ENCODE assay signal across 14 cellular contexts in the genomic region with DNA sequence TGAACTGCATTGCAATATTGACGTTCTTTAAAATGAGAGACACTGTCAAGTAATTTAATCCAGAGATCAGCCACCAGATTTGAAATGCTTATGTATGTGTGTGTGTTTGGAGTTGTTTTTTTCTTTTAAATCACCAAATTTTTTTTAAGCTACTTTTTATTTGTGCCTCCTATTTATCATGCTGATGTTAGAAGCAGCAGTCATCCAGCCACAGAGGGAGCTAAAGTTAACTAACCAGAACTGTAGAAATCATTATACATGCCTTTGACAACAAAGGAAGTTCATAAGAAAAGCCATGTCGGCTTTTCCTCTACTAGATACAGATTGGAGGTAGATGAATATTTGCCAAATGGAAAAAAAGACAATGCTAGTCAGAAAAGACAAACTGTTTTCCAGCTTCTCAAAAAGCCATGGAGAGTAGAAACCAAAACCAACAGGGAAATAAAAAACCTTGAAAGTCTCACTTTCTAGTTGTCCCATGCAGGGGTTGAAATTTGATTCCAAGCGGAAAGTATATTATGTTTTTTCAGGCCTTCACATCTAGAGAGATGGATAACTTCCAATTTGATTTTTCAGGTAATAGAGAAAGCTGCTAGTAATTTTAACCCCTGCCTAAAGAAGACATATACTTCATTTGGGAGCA. TPM values are rescaled to one million over a fixed set of nuclear protein-coding genes. Genes with fewer than 3 reads are reported as not detected.
A peak's percentile ranks its signal among the peaks of the same experiment; 100 is the strongest.
DNase-seq lines count a peak whose midpoint lies in the region; ATAC-seq, FAIRE-seq and TF ChIP-seq lines count a peak whose summit lies in the region.
"Had no signal": no experiment of that assay in that cellular context is flagged by ENCODE, and none has a peak within 500 bp of the region (broad histone marks: within the 10 kb centered on the region; RNA-seq: fewer than 3 reads in every experiment).

No MANE protein-coding gene starts in this region.

- no peak overlapping the region for H2AFZ ChIP-seq in HepG2 (ENCODE audit: low read length)

- no peaks in the 10 kb centered on the region for H3K9me3 Mint-ChIP-seq in type B pancreatic cell

- no TSS peak for BruUV-seq in HepG2 (replicated peaks; lab: Mats Ljungman, UMichigan)

- 72% methylated on average over 3 of the region's 3 CpGs for WGBS in HepG2 (ENCODE audit: low lambda C conversion rate)
- 57% methylated on average over 3 of the region's 3 CpGs for WGBS in right lobe of liver (ENCODE audit: insufficient coverage, low coverage, low lambda C conversion rate, missing lambda C conversion rate)
- 75 to 77% methylated on average over 3 of the region's 3 CpGs for WGBS in transverse colon (ENCODE audit: low coverage in 1 of 2), 2 donors

- peaks cover 21% of the 10 kb centered on the region for H4K20me1 ChIP-seq in HepG2 (ENCODE audit: insufficient read depth, low read length)

- H3K9ac ChIP-seq in HepG2 (ENCODE audit: insufficient read depth, low read depth, low read length) (no peak overlapping the region), endocrine pancreas (ENCODE audit: control insufficient read depth, insufficient read depth, low read length) (no peak overlapping the region)
- H3K9ac ChIP-seq: BLaER1 treated with 17β-estradiol and CSF1 and Interleukin-3, amounts not matched to agents 10 nM and 100 nM had no signal

- no peak for FAIRE-seq in HepG2 (lab: Jason Lieb, UNC)
- FAIRE-seq: GM19239 had no signal

- peak overlapping the region; percentile 13 for H3K4me3 Mint-ChIP-seq in type B pancreatic cell

- H3K9me3 ChIP-seq in HepG2 (ENCODE audit: low read length) (no peaks in the 10 kb centered on the region), right lobe of liver (no peaks in the 10 kb centered on the region), endocrine pancreas (ENCODE audit: control insufficient read depth, low read length) (no peaks in the 10 kb centered on the region), transverse colon (no peaks in the 10 kb centered on the region), WERI-Rb-1 (ENCODE audit: severe bottlenecking) (no peaks in the 10 kb centered on the region)
- H3K9me3 ChIP-seq: BLaER1 treated with 17β-estradiol and CSF1 and Interleukin-3, amounts not matched to agents 10 nM and 100 nM; mucosa of descending colon had no signal

- H3K27ac ChIP-seq in HepG2 (ENCODE audit: extremely low read length, insufficient read depth, low read length): no peak overlapping the region
- H3K27ac ChIP-seq in right lobe of liver: no peak overlapping the region
- no peak overlapping the region for H3K27ac ChIP-seq in transverse colon
- H3K27ac ChIP-seq in WERI-Rb-1: no peak overlapping the region
- H3K27ac ChIP-seq: BLaER1 treated with 17β-estradiol and CSF1 and Interleukin-3, amounts not matched to agents 10 nM and 100 nM; upper lobe of left lung had no signal

- H3K4me3 ChIP-seq in HepG2 (replicated peaks in 1 of 3; ENCODE audit: insufficient read depth in 1 of 3, low read depth in 2 of 3, low read length in 3 of 3) (no peak overlapping the region), right lobe of liver (no peak overlapping the region), LNCaP clone FGC (ENCODE audit: low read depth, low read length) (peak overlapping the region; percentile 29), endocrine pancreas (ENCODE audit: control insufficient read depth, insufficient read depth, low read length) (peak overlapping the region; percentile 66), transverse colon (no peak overlapping the region), WERI-Rb-1 (ENCODE audit: low read depth, low read length) (no peak overlapping the region)
- H3K4me3 ChIP-seq: BLaER1 treated with 17β-estradiol and CSF1 and Interleukin-3, amounts not matched to agents 10 nM and 100 nM; mucosa of descending colon; upper lobe of left lung had no signal

- intact Hi-C loops in HepG2 (cut with micrococcal nuclease; ENCODE audit: unreplicated experiment) (loop anchor here (1.0 kb wide), 1 partner anchor 26 kb away; no protein-coding TSS in a partner anchor), right lobe of liver (cut with DNase I) (no loop called here), transverse colon (cut with DNase I; ENCODE audit: low total_unique reads) (no loop called here)

- POLR2A ChIA-PET in HepG2 (lab: Yijun Ruan, JAX): interaction anchor here (1.2 kb wide), 1 partner anchor 11 kb away, joined by 4 read pairs; no protein-coding TSS in a partner anchor

- TF ChIP-seq POLR2A in HepG2 (IDR thresholded peaks at IDR 0.05; ENCODE audit: insufficient read depth in 1 of 2, low read depth in 2 of 2, low read length in 2 of 2): no peak
- no peak for TF ChIP-seq POLR2A in right lobe of liver (IDR thresholded peaks at IDR 0.05)
- no peak for TF ChIP-seq POLR2A in transverse colon (IDR thresholded peaks at IDR 0.05)

- TF ChIP-seq RAD21 in HepG2 (CRISPR knock-in tag; IDR thresholded peaks at IDR 0.05): no peak

- H3K79me2 ChIP-seq in HepG2 (ENCODE audit: insufficient read depth, low read length): peaks cover 56% of the 10 kb centered on the region

- 0 out of 2 replicates have a peak, but pooled peaks have one; percentile 12 for TF ChIP-seq CTCF in HepG2 (CRISPR knock-in tag; IDR thresholded peaks at IDR 0.05)
- no peak for TF ChIP-seq CTCF in right lobe of liver (IDR thresholded peaks at IDR 0.05)
- peak; percentile 41 for TF ChIP-seq CTCF in LNCaP clone FGC (IDR thresholded peaks at IDR 0.05; ENCODE audit: control insufficient read depth, extremely low read depth, insufficient read depth)
- TF ChIP-seq CTCF in type B pancreatic cell (conservative IDR thresholded peaks at IDR 0.05): no peak
- no peak for TF ChIP-seq CTCF in transverse colon (IDR thresholded peaks at IDR 0.05)
- no peak for TF ChIP-seq CTCF in WERI-Rb-1 (IDR thresholded peaks at IDR 0.05; ENCODE audit: low read depth, low read length)

- DNase-seq in HepG2 (ENCODE audit: low spot score): no peak
- no peak for DNase-seq in right lobe of liver
- DNase-seq in LNCaP clone FGC (ENCODE audit: low read depth): no peak
- DNase-seq in type B pancreatic cell (ENCODE audit: extremely low spot score, unreplicated experiment): no peak
- no peak for DNase-seq in transverse colon
- DNase-seq in WERI-Rb-1: no peak
- DNase-seq in GOT3 (lab: John Stamatoyannopoulos, UW): no peak
- DNase-seq: amniotic stem cell, hypothalamus, mucosa of descending colon, upper lobe of left lung had no signal

- H3K36me3 ChIP-seq in HepG2 (replicated peaks in 1 of 2; ENCODE audit: control insufficient read depth in 1 of 2, insufficient read depth in 2 of 2, low read length in 2 of 2) (no peaks in the 10 kb centered on the region), right lobe of liver (no peaks in the 10 kb centered on the region), endocrine pancreas (ENCODE audit: control insufficient read depth, insufficient read depth, low read length) (no peaks in the 10 kb centered on the region), transverse colon (no peaks in the 10 kb centered on the region), WERI-Rb-1 (peaks cover 22% of the 10 kb centered on the region)
- H3K36me3 ChIP-seq: BLaER1 treated with 17β-estradiol and CSF1 and Interleukin-3, amounts not matched to agents 10 nM and 100 nM; upper lobe of left lung had no signal

- H3K27me3 ChIP-seq in HepG2 (ENCODE audit: control insufficient read depth in 1 of 2, insufficient read depth in 2 of 2, low read length in 2 of 2): no peaks in the 10 kb centered on the region; a peak in 1 of 5 replicates
- no peaks in the 10 kb centered on the region for H3K27me3 ChIP-seq in right lobe of liver
- no peaks in the 10 kb centered on the region for H3K27me3 ChIP-seq in endocrine pancreas (ENCODE audit: control insufficient read depth, insufficient read depth, low read length)
- H3K27me3 ChIP-seq in transverse colon: no peaks in the 10 kb centered on the region
- no peaks in the 10 kb centered on the region for H3K27me3 ChIP-seq in WERI-Rb-1 (ENCODE audit: insufficient read depth, low read depth, severe bottlenecking)
- H3K27me3 ChIP-seq: upper lobe of left lung had no signal

- H3K4me1 ChIP-seq in HepG2 (ENCODE audit: insufficient read depth, low read length) (peaks cover 36% of the 10 kb centered on the region), right lobe of liver (peaks cover 0 to 41% (median 12%) of the 10 kb centered on the region in 4 donors), endocrine pancreas (ENCODE audit: control insufficient read depth, insufficient read depth, low read length) (peaks cover 60% of the 10 kb centered on the region), transverse colon (peaks cover 22 to 39% (median 32%) of the 10 kb centered on the region in 4 donors)

- no peak overlapping the region for H3K4me2 ChIP-seq in HepG2 (ENCODE audit: low read depth, low read length)

- TF ChIP-seq EP300 in HepG2 (IDR thresholded peaks at IDR 0.05; ENCODE audit: low read depth in 2 of 2, low read length in 2 of 2) (no peak), HepG2 (CRISPR knock-in tag; IDR thresholded peaks at IDR 0.05; ENCODE audit: borderline replicate concordance) (no peak), transverse colon (IDR thresholded peaks at IDR 0.05; ENCODE audit: low read depth) (no peak)

- peaks cover 10% of the 10 kb centered on the region for H3K27me3 Mint-ChIP-seq in type B pancreatic cell

- CTCF ChIA-PET in HepG2 (lab: Yijun Ruan, JAX; ENCODE audit: low intra/inter-chr PET ratio, low total read pairs): no interaction called here

- H3K4me1 Mint-ChIP-seq in type B pancreatic cell (ENCODE audit: unreplicated experiment): peaks cover 26% of the 10 kb centered on the region

- ATAC-seq in HepG2 (no peak), right lobe of liver (no peak)
- ATAC-seq: mucosa of descending colon had no signal

- in situ Hi-C loops in HepG2 (cut with HindIII; ENCODE audit: extremely low pct_ligation_motif_present, low pct_unique_long_range_greater_than_20kb) (no loop called here), transverse colon (cut with MboI; ENCODE audit: low pct_ligation_motif_present in 1 of 4, low pct_unique_long_range_greater_than_20kb in 1 of 4, low sequenced_read_pairs in 3 of 4) (no loop called here)

- no peak overlapping the region for H3K27ac Mint-ChIP-seq in type B pancreatic cell

- H3K36me3 Mint-ChIP-seq in type B pancreatic cell: no peaks in the 10 kb centered on the region

RNA-seq across cellular contexts. Expression of a gene that starts 4.5 kb away (rescaled TPM):
- total RNA-seq in HepG2 (2016; rRNA removed; fragmentation: Illumina TruSeq; extraction: Trizol): 5.0 and 6.8 TPM in 2 replicates
- total RNA-seq in HepG2 (2016; cell fraction: cytosol; rRNA removed; fragmentation: Illumina TruSeq; extraction: Trizol; ENCODE audit: low read depth): 0.30 and 0.97 TPM in 2 replicates
- total RNA-seq in HepG2 (2016; cell fraction: insoluble cytoplasmic fraction; rRNA removed; fragmentation: Illumina TruSeq; extraction: Trizol): 4.7 and 5.6 TPM in 2 replicates
- 2.4 and 2.5 TPM in 2 replicates for total RNA-seq in HepG2 (2016; cell fraction: membrane; rRNA removed; fragmentation: Illumina TruSeq; extraction: Trizol)
- total RNA-seq in HepG2 (2016; cell fraction: nucleus; rRNA removed; fragmentation: Illumina TruSeq; extraction: Trizol): 12.4 and 12.9 TPM in 2 replicates
- 1.9 and 2.0 TPM in 2 replicates for polyA plus RNA-seq in HepG2 (2011; rRNA removed)
- 1.0 and 1.4 TPM in 2 replicates for polyA plus RNA-seq in HepG2 (2011; cell fraction: cytosol; rRNA removed)
- 2.3 and 2.9 TPM in 2 replicates for polyA plus RNA-seq in HepG2 (2011; cell fraction: nucleus; rRNA removed)
- 4.9 and 5.4 TPM in 2 replicates for polyA plus RNA-seq in HepG2 (2012)
- polyA plus RNA-seq in HepG2 (2016; cell fraction: cytosol; fragmentation: Illumina TruSeq; extraction: Trizol; ENCODE audit: low read depth): 0.85 and 1.1 TPM in 2 replicates
- polyA plus RNA-seq in HepG2 (2016; cell fraction: insoluble cytoplasmic fraction; fragmentation: Illumina TruSeq; extraction: Trizol; ENCODE audit: low read depth): 5.5 and 6.1 TPM in 2 replicates
- polyA plus RNA-seq in HepG2 (2016; cell fraction: membrane; fragmentation: Illumina TruSeq; extraction: Trizol; ENCODE audit: low read depth): 1.4 and 1.9 TPM in 2 replicates
- polyA plus RNA-seq in HepG2 (2016; cell fraction: nucleus; fragmentation: Illumina TruSeq; extraction: Trizol; ENCODE audit: insufficient read depth, low read depth): 6.2 and 7.4 TPM in 2 replicates
- 2.9 and 3.8 TPM in 2 replicates for polyA minus RNA-seq in HepG2 (2011; rRNA and poly(A)+ RNA removed; ENCODE audit: low replicate concordance)
- polyA minus RNA-seq in HepG2 (2011; cell fraction: cytosol; rRNA and poly(A)+ RNA removed): 5.7 and 6.0 TPM in 2 replicates
- 26.4 and 31.0 TPM in 2 replicates for polyA minus RNA-seq in HepG2 (2011; cell fraction: nucleus; rRNA and poly(A)+ RNA removed)
- total RNA-seq in right lobe of liver: 10 to 100 TPM in 4 of 6 experiments, 1 to 10 TPM in 2; 8.7 to 14.1 (median 12.1) TPM
- 8.3 and 10.7 TPM in 2 replicates for total RNA-seq in type B pancreatic cell (ENCODE audit: low replicate concordance)
- 10 to 100 TPM in 3 of 4 donors, 1 to 10 TPM in 1; 7.4 to 34.6 (median 18.8) TPM for total RNA-seq in transverse colon

RNA-seq across cellular contexts. Expression of a gene that starts 7.3 kb away (rescaled TPM):
- total RNA-seq in HepG2 (2016; rRNA removed; fragmentation: Illumina TruSeq; extraction: Trizol): 2.1 and 2.4 TPM in 2 replicates
- 0.09 and 0.10 TPM in 2 replicates for total RNA-seq in HepG2 (2016; cell fraction: cytosol; rRNA removed; fragmentation: Illumina TruSeq; extraction: Trizol; ENCODE audit: low read depth)
- 1.8 and 2.2 TPM in 2 replicates for total RNA-seq in HepG2 (2016; cell fraction: insoluble cytoplasmic fraction; rRNA removed; fragmentation: Illumina TruSeq; extraction: Trizol)
- total RNA-seq in HepG2 (2016; cell fraction: membrane; rRNA removed; fragmentation: Illumina TruSeq; extraction: Trizol): 0.34 and 0.59 TPM in 2 replicates
- total RNA-seq in HepG2 (2016; cell fraction: nucleus; rRNA removed; fragmentation: Illumina TruSeq; extraction: Trizol): 8.3 and 8.9 TPM in 2 replicates
- polyA plus RNA-seq in HepG2 (2011; rRNA removed): 1.4 and 1.7 TPM in 2 replicates
- polyA plus RNA-seq in HepG2 (2011; cell fraction: cytosol; rRNA removed): 0.51 and 0.97 TPM in 2 replicates
- polyA plus RNA-seq in HepG2 (2011; cell fraction: nucleus; rRNA removed): 3.2 and 4.1 TPM in 2 replicates
- polyA plus RNA-seq in HepG2 (2012): 3.6 TPM in 2 replicates
- polyA plus RNA-seq in HepG2 (2016; cell fraction: cytosol; fragmentation: Illumina TruSeq; extraction: Trizol; ENCODE audit: low read depth): 0.14 TPM in 1 of 2 replicates, not detected in the other
- polyA plus RNA-seq in HepG2 (2016; cell fraction: insoluble cytoplasmic fraction; fragmentation: Illumina TruSeq; extraction: Trizol; ENCODE audit: low read depth): 1.4 and 1.5 TPM in 2 replicates
- 0.10 and 0.17 TPM in 2 replicates for polyA plus RNA-seq in HepG2 (2016; cell fraction: membrane; fragmentation: Illumina TruSeq; extraction: Trizol; ENCODE audit: low read depth)
- polyA plus RNA-seq in HepG2 (2016; cell fraction: nucleus; fragmentation: Illumina TruSeq; extraction: Trizol; ENCODE audit: insufficient read depth, low read depth): 4.7 and 5.2 TPM in 2 replicates
- 1.4 and 1.8 TPM in 2 replicates for polyA minus RNA-seq in HepG2 (2011; rRNA and poly(A)+ RNA removed; ENCODE audit: low replicate concordance)
- polyA minus RNA-seq in HepG2 (2011; cell fraction: cytosol; rRNA and poly(A)+ RNA removed): 1.4 and 1.7 TPM in 2 replicates
- polyA minus RNA-seq in HepG2 (2011; cell fraction: nucleus; rRNA and poly(A)+ RNA removed): 11.8 and 12.3 TPM in 2 replicates
- 1 to 10 TPM; 4.4 to 7.1 (median 6.5) TPM for total RNA-seq in right lobe of liver
- total RNA-seq in type B pancreatic cell (ENCODE audit: low replicate concordance): 2.6 and 2.9 TPM in 2 replicates
- total RNA-seq in transverse colon: 10 to 100 TPM; 12.8 to 22.4 (median 20.5) TPM

RNA-seq across cellular contexts. Expression of a gene that starts 56.6 kb away (rescaled TPM):
- 40.0 and 52.7 TPM in 2 replicates for total RNA-seq in HepG2 (2016; rRNA removed; fragmentation: Illumina TruSeq; extraction: Trizol)
- 16.3 and 21.9 TPM in 2 replicates for total RNA-seq in HepG2 (2016; cell fraction: cytosol; rRNA removed; fragmentation: Illumina TruSeq; extraction: Trizol; ENCODE audit: low read depth)
- total RNA-seq in HepG2 (2016; cell fraction: insoluble cytoplasmic fraction; rRNA removed; fragmentation: Illumina TruSeq; extraction: Trizol): 37.6 and 58.4 TPM in 2 replicates
- total RNA-seq in HepG2 (2016; cell fraction: membrane; rRNA removed; fragmentation: Illumina TruSeq; extraction: Trizol): 15.0 and 21.9 TPM in 2 replicates
- 17.2 and 20.7 TPM in 2 replicates for total RNA-seq in HepG2 (2016; cell fraction: nucleus; rRNA removed; fragmentation: Illumina TruSeq; extraction: Trizol)
- polyA plus RNA-seq in HepG2 (2011; rRNA removed): 73.4 and 85.0 TPM in 2 replicates
- polyA plus RNA-seq in HepG2 (2011; cell fraction: cytosol; rRNA removed): 80.7 and 95.8 TPM in 2 replicates
- polyA plus RNA-seq in HepG2 (2011; cell fraction: nucleus; rRNA removed): 17.5 and 23.1 TPM in 2 replicates
- 32.8 and 35.3 TPM in 2 replicates for polyA plus RNA-seq in HepG2 (2012)
- polyA plus RNA-seq in HepG2 (2016; cell fraction: cytosol; fragmentation: Illumina TruSeq; extraction: Trizol; ENCODE audit: low read depth): 23.1 and 29.4 TPM in 2 replicates
- 83.1 and 90.8 TPM in 2 replicates for polyA plus RNA-seq in HepG2 (2016; cell fraction: insoluble cytoplasmic fraction; fragmentation: Illumina TruSeq; extraction: Trizol; ENCODE audit: low read depth)
- 20.1 and 22.6 TPM in 2 replicates for polyA plus RNA-seq in HepG2 (2016; cell fraction: membrane; fragmentation: Illumina TruSeq; extraction: Trizol; ENCODE audit: low read depth)
- polyA plus RNA-seq in HepG2 (2016; cell fraction: nucleus; fragmentation: Illumina TruSeq; extraction: Trizol; ENCODE audit: insufficient read depth, low read depth): 32.0 and 35.2 TPM in 2 replicates
- 67.0 and 122 TPM in 2 replicates for polyA minus RNA-seq in HepG2 (2011; rRNA and poly(A)+ RNA removed; ENCODE audit: low replicate concordance)
- polyA minus RNA-seq in HepG2 (2011; cell fraction: cytosol; rRNA and poly(A)+ RNA removed): 18.4 and 25.9 TPM in 2 replicates
- 12.2 and 14.5 TPM in 2 replicates for polyA minus RNA-seq in HepG2 (2011; cell fraction: nucleus; rRNA and poly(A)+ RNA removed)
- total RNA-seq in right lobe of liver: 10 to 100 TPM; 15.5 to 78.0 (median 29.8) TPM
- 49.9 and 73.5 TPM in 2 replicates for total RNA-seq in type B pancreatic cell (ENCODE audit: low replicate concordance)
- 100 to 1,000 TPM in 2 of 4 donors, 10 to 100 TPM in 2; 32.8 to 264 (median 107) TPM for total RNA-seq in transverse colon

Comparison
In these comparisons a context has a peak if more than half of its experiments do, and no peak if none do; other contexts are left out.
1. CTCF ChIP-seq: peak in HepG2 (single experiment) and LNCaP clone FGC (single experiment); none in right lobe of liver (0 of 4), type B pancreatic cell (single experiment), transverse colon (0 of 5) and WERI-Rb-1 (single experiment).
2. H3K4me3 ChIP-seq: peak in LNCaP clone FGC (single experiment) and endocrine pancreas (single experiment); none in HepG2 (0 of 3), right lobe of liver (0 of 3), transverse colon (0 of 4) and WERI-Rb-1 (single experiment).